12 cellular contexts compared by ENCODE assay signal in the genomic region with DNA sequence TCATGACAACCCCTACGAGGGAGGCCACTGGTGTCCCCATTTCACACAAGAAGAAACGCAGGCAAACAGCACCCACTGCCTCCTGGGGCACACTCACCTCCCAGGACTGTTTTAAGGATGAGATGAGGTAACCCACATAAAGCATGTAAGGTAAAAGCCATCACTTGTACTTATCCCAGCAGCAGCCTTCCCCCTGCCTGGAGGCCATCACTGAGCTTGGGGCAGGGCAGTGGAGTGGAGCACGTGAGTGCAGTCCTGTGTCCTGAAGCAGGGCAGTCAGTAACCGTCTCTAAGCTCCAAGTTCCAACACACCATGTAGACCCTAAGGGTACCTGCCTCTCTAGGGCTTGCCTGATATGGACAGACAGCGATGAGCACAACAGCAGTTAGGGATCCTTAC. TPM values are rescaled to one million over a fixed set of nuclear protein-coding genes. Genes with fewer than 3 reads are reported as not detected.
A peak's percentile ranks its signal among the peaks of the same experiment; 100 is the strongest.
DNase-seq lines count a peak whose midpoint lies in the region; ATAC-seq and TF ChIP-seq lines count a peak whose summit lies in the region.
"Had no signal": no experiment of that assay in that cellular context is flagged by ENCODE, and none has a peak within 500 bp of the region (broad histone marks: within the 10 kb centered on the region; RNA-seq: fewer than 3 reads in every experiment).

No MANE protein-coding gene starts in this region.

- peak overlapping the region; percentile 69 for H3K4me3 Mint-ChIP-seq in WTC11

- WGBS in aorta, 2 donors, result 72 to 81% methylated on average over 5 of the region's 5 CpGs
- 71 to 80% (median 71%) methylated on average over 5 of the region's 5 CpGs for WGBS in psoas muscle, 3 donors

- peaks cover 21% of the 10 kb centered on the region for H3K4me1 Mint-ChIP-seq in WTC11

- no peak for TF ChIP-seq CTCF in 22Rv1 (IDR thresholded peaks at IDR 0.05)
- TF ChIP-seq CTCF in DOHH2 (IDR thresholded peaks at IDR 0.05; ENCODE audit: low read depth, low read length, poor library complexity, severe bottlenecking), result no peak
- TF ChIP-seq CTCF in WTC11 (IDR thresholded peaks at IDR 0.05), result no peak
- TF ChIP-seq CTCF in psoas muscle (IDR thresholded peaks at IDR 0.05), result no peak

- DNase-seq in WTC11 (ENCODE audit: low spot score) (no peak), aorta (no peak), psoas muscle (no peak), EL (no peak)
- DNase-seq: effector memory CD4-positive, alpha-beta T cell; NCI-H2107; stimulated activated CD4-positive, alpha-beta T cell treated with anti-CD3 and anti-CD28 coated beads, Interleukin-15, amount 100 ng/mL, for 24 hours had no signal

- peak overlapping the region; percentile 89 for H3K4me2 ChIP-seq in DOHH2 (ENCODE audit: low read length)

- peaks cover 35% of the 10 kb centered on the region for H3K4me1 ChIP-seq in DOHH2 (ENCODE audit: control insufficient read depth, low read length)
- H3K4me1 ChIP-seq in iPS-18a (ENCODE audit: control insufficient read depth, low read depth, low read length), result no peaks in the 10 kb centered on the region
- H3K4me1 ChIP-seq in aorta (ENCODE audit: control insufficient read depth in 1 of 2, insufficient read depth in 2 of 2, low read length in 2 of 2), result no peaks in the 10 kb centered on the region
- H3K4me1 ChIP-seq in psoas muscle, result no peaks in the 10 kb centered on the region

- peak overlapping the region; percentile 57; the same call in 1 of the 2 replicates for H3K27ac Mint-ChIP-seq in WTC11

- intact Hi-C loops in aorta (cut with DNase I), result no loop called here
- intact Hi-C loops in psoas muscle (cut with DNase I), result no loop called here

- H3K36me3 ChIP-seq in DOHH2 (ENCODE audit: control insufficient read depth, low read length), result peaks cover 48% of the 10 kb centered on the region
- H3K36me3 ChIP-seq in iPS-18a (ENCODE audit: control insufficient read depth, low read depth, low read length), result no peaks in the 10 kb centered on the region
- H3K36me3 ChIP-seq in aorta (ENCODE audit: control insufficient read depth in 1 of 2, insufficient read depth in 2 of 2, low read length in 1 of 2), result no peaks in the 10 kb centered on the region
- peaks cover 0 to 3% of the 10 kb centered on the region in 2 donors for H3K36me3 ChIP-seq in psoas muscle (ENCODE audit: insufficient read depth in 1 of 2, low read depth in 1 of 2)
- H3K36me3 ChIP-seq: neutrophil had no signal

- CTCF ChIA-PET in WTC11 (lab: Charles Lee), result interaction anchor here (0.6 to 0.9 kb wide), 2 partner anchors 46 to 272 kb away, joined by 3 read pairs; no protein-coding TSS in a partner anchor

- no peak overlapping the region for H3K9ac ChIP-seq in iPS-18a (ENCODE audit: low read length)

- H3K27me3 Mint-ChIP-seq in WTC11 (ENCODE audit: low read depth), result peaks cover 15% of the 10 kb centered on the region

- H3K27ac ChIP-seq in 22Rv1 (peak overlapping the region; percentile 94; the same call in 1 of the 2 replicates), DOHH2 (ENCODE audit: low read depth, low read length) (no peak overlapping the region), iPS-18a (ENCODE audit: low read length) (no peak overlapping the region), aorta (ENCODE audit: low read depth in 1 of 2, low read length in 2 of 2) (no peak overlapping the region), psoas muscle (no peak overlapping the region)
- H3K27ac ChIP-seq: neutrophil had no signal

- H3K9me3 ChIP-seq in DOHH2 (ENCODE audit: control insufficient read depth, insufficient read depth, low read length), result no peaks in the 10 kb centered on the region
- no peaks in the 10 kb centered on the region for H3K9me3 ChIP-seq in iPS-18a (ENCODE audit: control insufficient read depth, low read depth, low read length)
- H3K9me3 ChIP-seq in aorta (ENCODE audit: control insufficient read depth, low read length), result no peaks in the 10 kb centered on the region
- H3K9me3 ChIP-seq in psoas muscle, result no peaks in the 10 kb centered on the region
- H3K9me3 ChIP-seq: neutrophil had no signal

- H3K27me3 ChIP-seq in DOHH2 (ENCODE audit: control insufficient read depth, low read length) (no peaks in the 10 kb centered on the region), iPS-18a (ENCODE audit: control insufficient read depth, insufficient read depth, low read length) (peaks cover 12% of the 10 kb centered on the region), aorta (ENCODE audit: control insufficient read depth in 1 of 2, insufficient read depth in 2 of 2, low read length in 1 of 2) (no peaks in the 10 kb centered on the region), psoas muscle (ENCODE audit: insufficient read depth in 3 of 3, low read length in 2 of 3) (no peaks in the 10 kb centered on the region)

- H3K36me3 Mint-ChIP-seq in WTC11, result peaks cover 11% of the 10 kb centered on the region

- H3K9me3 Mint-ChIP-seq in WTC11, result no peaks in the 10 kb centered on the region

- POLR2A ChIA-PET in WTC11 (lab: Charles Lee), result interaction anchor here (0.7 kb wide), 1 partner anchor 34 kb away, joined by 4 read pairs; no protein-coding TSS in a partner anchor

- H3K9me2 ChIP-seq in DOHH2 (replicated peaks; ENCODE audit: control insufficient read depth, low read length), result no peaks in the 10 kb centered on the region

- 0 out of 2 replicates have a peak, but pooled peaks cover 6% of the 10 kb centered on the region for H3F3A ChIP-seq in DOHH2 (ENCODE audit: control insufficient read depth, insufficient read depth)

- H3K4me3 ChIP-seq in DOHH2 (ENCODE audit: low read length) (peak overlapping the region; percentile 75), iPS-18a (ENCODE audit: low read length) (peak overlapping the region; percentile 27), aorta (ENCODE audit: low read length in 2 of 2) (no peak overlapping the region), psoas muscle (no peak overlapping the region)

- ATAC-seq in WTC11, result no peak
- no peak for ATAC-seq in aorta (ENCODE audit: low FRiP score)
- ATAC-seq in GM18861 (IDR thresholded peaks at IDR 0.05; ENCODE audit: unreplicated experiment), result no peak
- ATAC-seq in psoas muscle, result no peak

- H4K20me1 ChIP-seq in DOHH2 (ENCODE audit: control insufficient read depth, insufficient read depth, low read depth, low read length), result peaks cover 15% of the 10 kb centered on the region

- H3K79me2 ChIP-seq in DOHH2 (ENCODE audit: control insufficient read depth, low read length), result peaks cover 82% of the 10 kb centered on the region

TF ChIP-seq in WTC11, 78 proteins besides CTCF, POLR2A, EP300 and RAD21:
- TF ChIP-seq, protein P1, sequence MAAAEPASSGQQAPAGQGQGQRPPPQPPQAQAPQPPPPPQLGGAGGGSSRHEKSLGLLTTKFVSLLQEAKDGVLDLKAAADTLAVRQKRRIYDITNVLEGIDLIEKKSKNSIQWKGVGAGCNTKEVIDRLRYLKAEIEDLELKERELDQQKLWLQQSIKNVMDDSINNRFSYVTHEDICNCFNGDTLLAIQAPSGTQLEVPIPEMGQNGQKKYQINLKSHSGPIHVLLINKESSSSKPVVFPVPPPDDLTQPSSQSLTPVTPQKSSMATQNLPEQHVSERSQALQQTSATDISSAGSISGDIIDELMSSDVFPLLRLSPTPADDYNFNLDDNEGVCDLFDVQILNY (CRISPR knock-in tag; IDR thresholded peaks at IDR 0.05), result no peak
- TF ChIP-seq, protein P2, sequence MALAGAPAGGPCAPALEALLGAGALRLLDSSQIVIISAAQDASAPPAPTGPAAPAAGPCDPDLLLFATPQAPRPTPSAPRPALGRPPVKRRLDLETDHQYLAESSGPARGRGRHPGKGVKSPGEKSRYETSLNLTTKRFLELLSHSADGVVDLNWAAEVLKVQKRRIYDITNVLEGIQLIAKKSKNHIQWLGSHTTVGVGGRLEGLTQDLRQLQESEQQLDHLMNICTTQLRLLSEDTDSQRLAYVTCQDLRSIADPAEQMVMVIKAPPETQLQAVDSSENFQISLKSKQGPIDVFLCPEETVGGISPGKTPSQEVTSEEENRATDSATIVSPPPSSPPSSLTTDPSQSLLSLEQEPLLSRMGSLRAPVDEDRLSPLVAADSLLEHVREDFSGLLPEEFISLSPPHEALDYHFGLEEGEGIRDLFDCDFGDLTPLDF (CRISPR knock-in tag; IDR thresholded peaks at IDR 0.05), result no peak
- TF ChIP-seq, protein P3, sequence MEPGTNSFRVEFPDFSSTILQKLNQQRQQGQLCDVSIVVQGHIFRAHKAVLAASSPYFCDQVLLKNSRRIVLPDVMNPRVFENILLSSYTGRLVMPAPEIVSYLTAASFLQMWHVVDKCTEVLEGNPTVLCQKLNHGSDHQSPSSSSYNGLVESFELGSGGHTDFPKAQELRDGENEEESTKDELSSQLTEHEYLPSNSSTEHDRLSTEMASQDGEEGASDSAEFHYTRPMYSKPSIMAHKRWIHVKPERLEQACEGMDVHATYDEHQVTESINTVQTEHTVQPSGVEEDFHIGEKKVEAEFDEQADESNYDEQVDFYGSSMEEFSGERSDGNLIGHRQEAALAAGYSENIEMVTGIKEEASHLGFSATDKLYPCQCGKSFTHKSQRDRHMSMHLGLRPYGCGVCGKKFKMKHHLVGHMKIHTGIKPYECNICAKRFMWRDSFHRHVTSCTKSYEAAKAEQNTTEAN (CRISPR knock-in tag; IDR thresholded peaks at IDR 0.05), result no peak

RNA-seq across cellular contexts. Expression of a gene that starts 1.7 kb away (rescaled TPM):
- total RNA-seq in WTC11 (2021) (120 to 144 TPM (median 126 TPM) in 3 replicates), aorta (10 to 100 TPM; 33.0 to 46.8 TPM), psoas muscle (10 to 100 TPM in 3 of 4 donors, 1 to 10 TPM in 1; 6.7 to 15.1 (median 11.7) TPM)
- polyA plus RNA-seq in aorta (10 to 100 TPM in 1 of 2 donors, 1 to 10 TPM in 1; 7.5 to 41.4 TPM), psoas muscle (1 to 10 TPM; 4.2 to 6.0 (median 5.4) TPM)

RNA-seq across cellular contexts. Expression of a gene that starts 2.0 kb away (rescaled TPM):
- total RNA-seq in WTC11 (2021) (12.0 to 13.2 TPM (median 12.6 TPM) in 3 replicates), aorta (10 to 100 TPM; 13.0 to 16.3 TPM), psoas muscle (10 to 100 TPM; 13.1 to 36.8 (median 19.3) TPM)
- polyA plus RNA-seq in aorta (10 to 100 TPM; 23.8 to 70.7 TPM), psoas muscle (10 to 100 TPM; 22.4 to 28.7 (median 23.7) TPM)

RNA-seq across cellular contexts. Expression of a gene that starts 25.2 kb away (rescaled TPM):
- 76.8 to 89.7 TPM (median 81.0 TPM) in 3 replicates for total RNA-seq in WTC11 (2021)
- total RNA-seq in aorta, result 10 to 100 TPM; 12.9 to 17.3 TPM
- 1 to 10 TPM; 6.6 to 7.8 TPM for polyA plus RNA-seq in aorta
- total RNA-seq in psoas muscle, result 10 to 100 TPM; 35.1 to 62.0 (median 47.6) TPM
- polyA plus RNA-seq in psoas muscle, result 10 to 100 TPM; 25.3 to 52.3 (median 44.6) TPM

Comparison
In these comparisons a context has a peak if more than half of its experiments do, and no peak if none do; other contexts are left out.
1. H3K4me3 ChIP-seq: peak in DOHH2 (single experiment) and iPS-18a (single experiment); none in aorta (0 of 2) and psoas muscle (single experiment).